Comparison of ENCODE assay signal across 8 cellular contexts in genomic region chr3:156605686-156606605, GRCh38. TPM values are rescaled to one million over a fixed set of nuclear protein-coding genes. Genes with fewer than 3 reads are reported as not detected.
DNase-seq lines count a peak whose midpoint lies in the region; ATAC-seq and TF ChIP-seq lines count a peak whose summit lies in the region.

No MANE protein-coding gene starts in this region.

- no peaks in the 10 kb centered on the region for H3K9me3 Mint-ChIP-seq in Caco-2 (ENCODE audit: unreplicated experiment)

- H3K27me3 ChIP-seq in Caco-2 (replicated peaks; ENCODE audit: control insufficient read depth, insufficient read depth, low read length) (no peaks in the 10 kb centered on the region), upper lobe of right lung (no peaks in the 10 kb centered on the region)

- peak overlapping the region; percentile 47 for H3K4me3 ChIP-seq in Caco-2 (ENCODE audit: low read depth, low read length)
- peak overlapping the region; percentile 40 for H3K4me3 ChIP-seq in HFF-Myc (replicated peaks; ENCODE audit: low read depth, low read length)
- H3K4me3 ChIP-seq in upper lobe of right lung, result peak overlapping the region; percentile 37

- intact Hi-C loops in Caco-2 (cut with micrococcal nuclease; ENCODE audit: unreplicated experiment), result loop anchor here (2.0 to 5.0 kb wide), 2 partner anchors 29 to 66 kb away; partner anchors contain the start of gene TIPARP
- intact Hi-C loops in upper lobe of right lung (cut with DNase I), result no loop called here

- H3K36me3 Mint-ChIP-seq in Caco-2 (ENCODE audit: insufficient read depth, unreplicated experiment), result no peaks in the 10 kb centered on the region

- H3K36me3 ChIP-seq in Caco-2 (ENCODE audit: control insufficient read depth, insufficient read depth, low read length) (no peaks in the 10 kb centered on the region), upper lobe of right lung (no peaks in the 10 kb centered on the region)

- H3K9me3 ChIP-seq in Caco-2 (no peaks in the 10 kb centered on the region), upper lobe of right lung (no peaks in the 10 kb centered on the region)

- no peak for TF ChIP-seq CTCF in Caco-2 (IDR thresholded peaks at IDR 0.05; ENCODE audit: insufficient read depth in 1 of 2, low read depth in 1 of 2, low read length in 1 of 2, severe bottlenecking in 1 of 2, unreplicated experiment in 1 of 2)
- no peak for TF ChIP-seq CTCF in HFF-Myc (IDR thresholded peaks at IDR 0.05; ENCODE audit: low read depth, low read length, missing control alignments)
- no peak for TF ChIP-seq CTCF in RWPE1 (conservative IDR thresholded peaks at IDR 0.05; ENCODE audit: low read depth)
- TF ChIP-seq CTCF in upper lobe of right lung (IDR thresholded peaks at IDR 0.05), result no peak

- CTCF ChIA-PET in Caco-2 (lab: Charles Lee) (no interaction called here), RWPE1 (lab: Yijun Ruan, JAX) (interaction anchor here (0.6 kb wide), 1 partner anchor 289 kb away, joined by 3 read pairs; no protein-coding TSS in a partner anchor)

- peak overlapping the region; percentile 80 for H3K4me3 Mint-ChIP-seq in Caco-2 (ENCODE audit: unreplicated experiment)

- BruUV-seq in Caco-2 (replicated peaks; lab: Mats Ljungman, UMichigan), result no TSS peak

- POLR2A ChIA-PET in Caco-2 (lab: Charles Lee) (interaction anchor here (1.0 kb wide), 2 partner anchors 68 to 555 kb away, joined by 3 read pairs; no protein-coding TSS in a partner anchor), RWPE1 (lab: Yijun Ruan, JAX; ENCODE audit: low non-redundant PET) (no interaction called here)

- H3K27ac ChIP-seq in RWPE1 (no peak overlapping the region), epithelial cell of prostate (peak overlapping the region; percentile 28), upper lobe of right lung (peak overlapping the region; percentile 88)

- H3K27ac Mint-ChIP-seq in Caco-2 (ENCODE audit: unreplicated experiment), result peak overlapping the region; percentile 43

- H3K4me1 ChIP-seq in Caco-2 (peaks cover 15% of the 10 kb centered on the region), upper lobe of right lung (no peaks in the 10 kb centered on the region)

- peak; percentile 37 to 57 for DNase-seq in Caco-2
- DNase-seq in HFF-Myc (ENCODE audit: extremely low read depth, low read depth), result no peak
- peak; percentile 9 for DNase-seq in RWPE1 (ENCODE audit: low spot score)
- DNase-seq in epithelial cell of prostate (ENCODE audit: low read depth, low spot score), result no peak
- peak; percentile 50 for DNase-seq in midbrain (lab: John Stamatoyannopoulos, UW)
- peak; percentile 90 for DNase-seq in upper lobe of right lung
- DNase-seq in activated CD4-positive, alpha-beta T cell treated with anti-CD3 and anti-CD28 coated beads for 48 hours, result no peak
- no peak for DNase-seq in NCI-H524 treated with DMSO at 0.1 percent for 48 hours (lab: John Stamatoyannopoulos, UW)

- ATAC-seq in upper lobe of right lung, result peak; percentile 97

- H3K4me1 Mint-ChIP-seq in Caco-2 (ENCODE audit: low read depth, unreplicated experiment), result peaks cover 6% of the 10 kb centered on the region

- H3K27me3 Mint-ChIP-seq in Caco-2 (ENCODE audit: insufficient read depth, unreplicated experiment), result no peaks in the 10 kb centered on the region

RNA-seq across cellular contexts. Expression of gene SSR3, which starts 51.0 kb away (rescaled TPM):
- total RNA-seq in Caco-2 (2022) (177 and 186 TPM in 2 replicates), upper lobe of right lung (178 TPM)

Comparison
In these comparisons a context has a peak if more than half of its experiments do, and no peak if none do; other contexts are left out.
1. DNase-seq: peak in Caco-2 (2 of 2), RWPE1 (single experiment), midbrain (single experiment) and upper lobe of right lung (single experiment); none in HFF-Myc (single experiment), epithelial cell of prostate (single experiment), activated CD4-positive, alpha-beta T cell treated with anti-CD3 and anti-CD28 coated beads for 48 hours (single experiment) and NCI-H524 treated with DMSO at 0.1 percent for 48 hours (single experiment).
2. Peak in every context shown above with its lines, with median percentiles within 50 percentile points of each other: H3K4me3 ChIP-seq.